Comparison of ENCODE assay signal across 17 cellular contexts in genomic region chr18:61459896-61460295, GRCh38.
DNase-seq lines count a peak whose midpoint lies in the region; ATAC-seq, FAIRE-seq and TF ChIP-seq lines count a peak whose summit lies in the region.
"Had no signal": no experiment of that assay in that cellular context is flagged by ENCODE, and none has a peak within 500 bp of the region (broad histone marks: within the 10 kb centered on the region; RNA-seq: fewer than 3 reads in every experiment).

No MANE protein-coding gene starts in this region.

- H4K20me1 ChIP-seq in HepG2 (ENCODE audit: insufficient read depth, low read length) (no peaks in the 10 kb centered on the region), SK-N-SH (ENCODE audit: insufficient read depth) (no peaks in the 10 kb centered on the region)

- CTCF ChIA-PET in HepG2 (lab: Yijun Ruan, JAX; ENCODE audit: low intra/inter-chr PET ratio, low total read pairs) = no interaction called here
- CTCF ChIA-PET in SK-N-SH (lab: Yijun Ruan, JAX) = interaction anchor here (0.7 kb wide), 1 partner anchor 24 kb away, joined by 3 read pairs; no protein-coding TSS in a partner anchor

- H3K79me2 ChIP-seq in HepG2 (ENCODE audit: insufficient read depth, low read length) (no peaks in the 10 kb centered on the region), SK-N-SH (ENCODE audit: insufficient read depth) (no peaks in the 10 kb centered on the region)

- in situ Hi-C loops in HepG2 (cut with HindIII; ENCODE audit: extremely low pct_ligation_motif_present, low pct_unique_long_range_greater_than_20kb) = no loop called here

- DNase-seq in Ammon's horn (ENCODE audit: low spot score) = peak; percentile 35
- DNase-seq in cerebellar cortex (ENCODE audit: low spot score) = peak; percentile 15
- peak; percentile 23 for DNase-seq in fibroblast of the conjunctiva (ENCODE audit: low read depth)
- DNase-seq in putamen (ENCODE audit: low spot score) = peak; percentile 54
- DNase-seq in HepG2 (ENCODE audit: low spot score) = no peak
- DNase-seq in SKM-1 (lab: John Stamatoyannopoulos, UW; ENCODE audit: unreplicated experiment) = no peak
- no peak for DNase-seq in SK-N-SH
- DNase-seq: GOT3, KBM-7, NCI-H1417 treated with DMSO at 0.1 percent for 48 hours, NCI-H1930, NCI-H2171 treated with DMSO at 0.1 percent for 48 hours, NCI-H446 treated with DMSO at 0.1 percent for 48 hours, NCI-H748 treated with DMSO at 0.1 percent for 48 hours, RPMI8226 had no signal

- 2% methylated on average over 2 of the region's 2 CpGs for WGBS in HepG2 (ENCODE audit: low lambda C conversion rate)
- 72% methylated on average over 2 of the region's 2 CpGs for WGBS in SK-N-SH (ENCODE audit: low lambda C conversion rate)

- no peak for ATAC-seq in HepG2
- ATAC-seq in HG02798 (IDR thresholded peaks at IDR 0.05; ENCODE audit: poor library complexity, unreplicated experiment) = no peak

- TF ChIP-seq EP300 in HepG2 (IDR thresholded peaks at IDR 0.05; ENCODE audit: low read depth in 2 of 2, low read length in 2 of 2) (no peak), HepG2 (CRISPR knock-in tag; IDR thresholded peaks at IDR 0.05; ENCODE audit: borderline replicate concordance) (no peak), SK-N-SH (IDR thresholded peaks at IDR 0.05; ENCODE audit: borderline replicate concordance in 1 of 2, low read depth in 1 of 2, low read length in 1 of 2) (no peak)

- intact Hi-C loops in HepG2 (cut with micrococcal nuclease; ENCODE audit: unreplicated experiment) = no loop called here

- TF ChIP-seq RAD21 in HepG2 (CRISPR knock-in tag; IDR thresholded peaks at IDR 0.05) = no peak
- no peak for TF ChIP-seq RAD21 in SK-N-SH (IDR thresholded peaks at IDR 0.05; ENCODE audit: low read length)

- POLR2A ChIA-PET in HepG2 (lab: Yijun Ruan, JAX) = no interaction called here
- POLR2A ChIA-PET in SK-N-SH (lab: Yijun Ruan, JAX) = no interaction called here

- no peak overlapping the region for H2AFZ ChIP-seq in HepG2 (ENCODE audit: low read length)
- H2AFZ ChIP-seq in SK-N-SH (ENCODE audit: low read depth) = no peak overlapping the region

- H3K4me1 ChIP-seq in HepG2 (ENCODE audit: insufficient read depth, low read length) = no peaks in the 10 kb centered on the region
- peaks cover 0 to 4% of the 10 kb centered on the region in 2 experiments; a peak in 1 of 4 replicates for H3K4me1 ChIP-seq in SK-N-SH (ENCODE audit: control insufficient read depth in 1 of 2, insufficient read depth in 2 of 2, low read depth in 1 of 2, low read length in 1 of 2)

- H3K4me3 ChIP-seq in HepG2 (replicated peaks in 1 of 3; ENCODE audit: insufficient read depth in 1 of 3, low read depth in 2 of 3, low read length in 3 of 3) = no peak overlapping the region
- H3K4me3 ChIP-seq in SK-N-SH (ENCODE audit: low read depth in 2 of 2, low read length in 1 of 2) = no peak overlapping the region

- no peaks in the 10 kb centered on the region for H3K9me3 ChIP-seq in HepG2 (ENCODE audit: low read length)
- H3K9me3 ChIP-seq in SK-N-SH = no peaks in the 10 kb centered on the region

- H3K4me2 ChIP-seq in HepG2 (ENCODE audit: low read depth, low read length) (no peak overlapping the region), SK-N-SH (no peak overlapping the region)

- H3F3A ChIP-seq in SK-N-SH (replicated peaks; ENCODE audit: insufficient read depth) = peaks cover 4% of the 10 kb centered on the region

- H3K9ac ChIP-seq in HepG2 (ENCODE audit: insufficient read depth, low read depth, low read length) (no peak overlapping the region), SK-N-SH (no peak overlapping the region)

- H3K36me3 ChIP-seq in HepG2 (replicated peaks in 1 of 2; ENCODE audit: control insufficient read depth in 1 of 2, insufficient read depth in 2 of 2, low read length in 2 of 2) = no peaks in the 10 kb centered on the region
- H3K36me3 ChIP-seq in SK-N-SH (replicated peaks in 1 of 2; ENCODE audit: control insufficient read depth in 1 of 2, insufficient read depth in 2 of 2, low read length in 1 of 2) = no peaks in the 10 kb centered on the region

- no peak overlapping the region for H3K27ac ChIP-seq in HepG2 (ENCODE audit: extremely low read length, insufficient read depth, low read length)
- no peak overlapping the region for H3K27ac ChIP-seq in SK-N-SH (ENCODE audit: low read depth in 2 of 2, low read length in 1 of 2)

- TF ChIP-seq CTCF in HepG2 (CRISPR knock-in tag; IDR thresholded peaks at IDR 0.05) (no peak), SK-N-SH (IDR thresholded peaks at IDR 0.05) (no peak)

- H3K9me2 ChIP-seq in SK-N-SH = no peaks in the 10 kb centered on the region

- H3K27me3 ChIP-seq in HepG2 (ENCODE audit: control insufficient read depth in 1 of 2, insufficient read depth in 2 of 2, low read length in 2 of 2) = no peaks in the 10 kb centered on the region
- no peaks in the 10 kb centered on the region for H3K27me3 ChIP-seq in SK-N-SH (ENCODE audit: insufficient read depth)

- FAIRE-seq in HepG2 (lab: Jason Lieb, UNC) = no peak
- FAIRE-seq: A204.1 had no signal

- no TSS peak for BruUV-seq in HepG2 (replicated peaks; lab: Mats Ljungman, UMichigan)

- TF ChIP-seq POLR2A in HepG2 (IDR thresholded peaks at IDR 0.05; ENCODE audit: insufficient read depth in 1 of 2, low read depth in 2 of 2, low read length in 2 of 2) = no peak

TF ChIP-seq in HepG2, 621 proteins besides CTCF, POLR2A, EP300 and RAD21:
- TF ChIP-seq PHB2 (IDR thresholded peaks at IDR 0.05; ENCODE audit: partially characterized antibody) (no peak), ASH2L (IDR thresholded peaks at IDR 0.05; ENCODE audit: insufficient read length, low read depth, low read length) (no peak), ARNT (IDR thresholded peaks at IDR 0.05) (no peak), HHEX (CRISPR knock-in tag; IDR thresholded peaks at IDR 0.05) (no peak), PLRG1 (conservative IDR thresholded peaks at IDR 0.05) (no peak), FOXO1 (CRISPR knock-in tag; IDR thresholded peaks at IDR 0.05) (no peak), ZNF354B (CRISPR knock-in tag; IDR thresholded peaks at IDR 0.05) (no peak), RORA (CRISPR knock-in tag; IDR thresholded peaks at IDR 0.05) (no peak), ZEB1 (IDR thresholded peaks at IDR 0.05; ENCODE audit: insufficient replicate concordance, low read depth) (no peak), ZNF672 (CRISPR knock-in tag; IDR thresholded peaks at IDR 0.05) (no peak), ZNF275 (CRISPR knock-in tag; IDR thresholded peaks at IDR 0.05; ENCODE audit: borderline replicate concordance) (no peak), RFXANK (CRISPR knock-in tag; IDR thresholded peaks at IDR 0.05) (no peak)

TF ChIP-seq in SK-N-SH, 30 proteins besides CTCF, POLR2A, EP300 and RAD21:
- TF ChIP-seq MAX (IDR thresholded peaks at IDR 0.05; ENCODE audit: low read depth) (no peak), CHD2 (IDR thresholded peaks at IDR 0.05; ENCODE audit: low read length, partially characterized antibody) (no peak), MXI1 (IDR thresholded peaks at IDR 0.05; ENCODE audit: low read depth, low read length) (no peak), RFX5 (IDR thresholded peaks at IDR 0.05; ENCODE audit: low read length) (no peak), EZH2phosphoT487 (IDR thresholded peaks at IDR 0.05; ENCODE audit: borderline replicate concordance, low read depth) (no peak), RCOR1 (IDR thresholded peaks at IDR 0.05; ENCODE audit: low read length) (no peak), SIN3A (IDR thresholded peaks at IDR 0.05; ENCODE audit: borderline replicate concordance, low read depth, low read length) (no peak), TEAD4 (IDR thresholded peaks at IDR 0.05; ENCODE audit: borderline replicate concordance, insufficient read depth) (no peak), NRF1 (IDR thresholded peaks at IDR 0.05; ENCODE audit: low read depth, low read length) (no peak), NFIC (IDR thresholded peaks at IDR 0.05; ENCODE audit: borderline replicate concordance) (no peak), TAF1 (IDR thresholded peaks at IDR 0.05; ENCODE audit: borderline replicate concordance, low read depth, low read length) (no peak), MEF2A (IDR thresholded peaks at IDR 0.05; ENCODE audit: borderline replicate concordance, low read depth) (no peak), SMC3 (IDR thresholded peaks at IDR 0.05; ENCODE audit: low read depth, low read length) (no peak), ELF1 (IDR thresholded peaks at IDR 0.05) (no peak)

Comparison
In these comparisons a context has a peak if more than half of its experiments do, and no peak if none do; other contexts are left out.
1. DNase-seq: peak in Ammon's horn (single experiment), cerebellar cortex (single experiment), fibroblast of the conjunctiva (single experiment) and putamen (single experiment); none in HepG2 (single experiment), SKM-1 (single experiment) and SK-N-SH (single experiment).